Comparison of ENCODE assay signal across 21 cellular contexts in the genomic region with DNA sequence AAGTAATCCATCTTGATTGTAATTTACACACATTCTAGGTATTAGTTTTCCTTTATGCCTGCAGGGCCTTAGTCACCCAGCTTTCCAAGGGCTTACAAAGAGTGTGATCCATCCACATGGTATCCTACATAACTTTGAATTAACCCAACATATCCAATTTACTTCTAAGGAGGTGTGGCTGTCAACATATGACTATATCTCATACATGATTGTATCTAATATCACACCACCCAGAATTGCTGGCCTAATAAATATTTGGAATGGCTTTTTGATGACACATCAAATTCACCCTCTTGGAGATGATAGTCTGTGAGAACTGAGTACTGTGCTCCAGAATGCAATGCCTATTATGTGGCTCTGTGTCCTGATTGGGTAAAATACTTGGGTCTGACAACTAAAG.
"Had no signal": no experiment of that assay in that cellular context is flagged by ENCODE, and none has a peak within 500 bp of the region (broad histone marks: within the 10 kb centered on the region; RNA-seq: fewer than 3 reads in every experiment).

No MANE protein-coding gene starts in this region.

- H3K27ac ChIP-seq: adrenal gland, dorsolateral prefrontal cortex, gastrocnemius medialis, heart right ventricle, neural progenitor cell, prostate gland, stomach, upper lobe of left lung had no signal

- H3K4me1 ChIP-seq: adrenal gland, gastrocnemius medialis, heart right ventricle, neural progenitor cell, prostate gland, stomach, upper lobe of left lung had no signal

- H3K36me3 ChIP-seq: adrenal gland, gastrocnemius medialis, heart right ventricle, neural progenitor cell, prostate gland, stomach, upper lobe of left lung had no signal

- H3K9me3 ChIP-seq: adrenal gland, gastrocnemius medialis, prostate gland, stomach, upper lobe of left lung had no signal

- H3K27me3 ChIP-seq: adrenal gland, dorsolateral prefrontal cortex, gastrocnemius medialis, heart right ventricle, neural progenitor cell, stomach, upper lobe of left lung had no signal

- DNase-seq: activated CD4-positive, alpha-beta T cell treated with anti-CD3 and anti-CD28 coated beads, Interleukin-2, amount 50 U/mL, for 48 hours; activated gamma-delta T cell; adrenal gland; caudate nucleus; dorsolateral prefrontal cortex; endodermal cell; erythroblast; gastrocnemius medialis; heart right ventricle; left cardiac atrium; mesendoderm; naive thymus-derived CD4-positive, alpha-beta T cell; right cardiac atrium; stimulated activated CD4-positive, alpha-beta T cell treated with anti-CD3 and anti-CD28 coated beads, Interleukin-4, amount 100 ng/mL, for 24 hours; stomach; upper lobe of left lung had no signal

- H3K4me3 ChIP-seq: adrenal gland, dorsolateral prefrontal cortex, gastrocnemius medialis, heart right ventricle, neural progenitor cell, prostate gland, smooth muscle cell, stomach, upper lobe of left lung had no signal

- ATAC-seq: activated naive CD4-positive, alpha-beta T cell treated with anti-CD3 and anti-CD28 coated beads, Interleukin-2, amount 50 U/mL, for 72 hours; gastrocnemius medialis; heart right ventricle; left cardiac atrium; naive thymus-derived CD4-positive, alpha-beta T cell; right cardiac atrium; stimulated activated effector memory CD8-positive, alpha-beta T cell treated with anti-CD3 and anti-CD28 coated beads, Interleukin-12 subunit alpha, Interleukin-12 subunit beta, amount 100 ng/mL, for 72 hours had no signal
